Comparison of ENCODE assay signal across 30 cellular contexts in genomic region chr17:33457477-33457876, GRCh38.
"Had no signal": no experiment of that assay in that cellular context is flagged by ENCODE, and none has a peak within 500 bp of the region (broad histone marks: within the 10 kb centered on the region; RNA-seq: fewer than 3 reads in every experiment).

No MANE protein-coding gene starts in this region.

- H3K36me3 ChIP-seq: neutrophil, pancreas, prostate gland, right atrium auricular region, spleen, stomach, thoracic aorta, thyroid gland, tibial nerve, upper lobe of right lung, uterus had no signal

- H3K9me3 ChIP-seq: neutrophil, pancreas, prostate gland, right atrium auricular region, spleen, stomach, thoracic aorta, thyroid gland, tibial nerve, upper lobe of right lung, uterus had no signal

- H3K4me2 ChIP-seq: smooth muscle cell had no signal

- DNase-seq: naive B cell; naive thymus-derived CD8-positive, alpha-beta T cell; nephron progenitor cell; nucleus accumbens; pancreas; retina; spleen; stimulated activated CD4-positive, alpha-beta T cell treated with anti-CD3 and anti-CD28 coated beads, Interleukin-12 subunit alpha, Interleukin-12 subunit beta, amount 100 ng/mL, for 4 hours; stimulated activated CD4-positive, alpha-beta T cell treated with anti-CD3 and anti-CD28 coated beads, Interleukin-1b, Interleukin-23, amount 100 ng/mL, for 48 hours; stimulated activated CD4-positive, alpha-beta T cell treated with anti-CD3 and anti-CD28 coated beads, Interleukin-4, amount 100 ng/mL, for 1 hour; stimulated activated CD4-positive, alpha-beta T cell treated with anti-CD3 and anti-CD28 coated beads, Interleukin-4, amount 100 ng/mL, for 4 hours; stimulated activated CD8-positive, alpha-beta memory T cell treated with anti-CD3 and anti-CD28 coated beads, Interleukin-4, amount 100 ng/mL, for 48 hours; stimulated activated naive CD4-positive, alpha-beta T cell treated with Interleukin-2 at 50 U/mL for 16 hours; stomach; thyroid gland; upper lobe of right lung; uterus had no signal

- H3K27ac ChIP-seq: neutrophil, pancreas, prostate gland, right atrium auricular region, skin epidermis, spleen, stomach, thoracic aorta, thyroid gland, tibial nerve, upper lobe of right lung, uterus had no signal

- H3K36me3 Mint-ChIP-seq: naive B cell; naive thymus-derived CD8-positive, alpha-beta T cell; natural killer cell treated with Interleukin-12 subunit alpha and Interleukin-12 subunit beta and Interleukin-15 and Interleukin-18, amount 100 ng/mL, for 72 hours; stimulated activated memory B cell treated with anti-CD40 and anti-IgM and Interleukin-4, amounts not matched to agents 10 μg/mL and 1 μg/mL and 100 μg/mL, for 72 hours; type B pancreatic cell had no signal

- H3K4me3 ChIP-seq: pancreas, prostate gland, right atrium auricular region, skin epidermis, smooth muscle cell, spleen, stomach, thoracic aorta, thyroid gland, tibial nerve, upper lobe of right lung, uterus had no signal

- ATAC-seq: naive thymus-derived CD8-positive, alpha-beta T cell; natural killer cell treated with Interleukin-12 subunit alpha and Interleukin-12 subunit beta and Interleukin-15 and Interleukin-18, amount 100 ng/mL, for 72 hours; pancreas; sciatic nerve; stimulated activated memory B cell treated with anti-CD40 and anti-IgM and Interleukin-4, amounts not matched to agents 10 μg/mL and 1 μg/mL and 100 μg/mL, for 72 hours; upper lobe of right lung had no signal

- H3K27me3 ChIP-seq: right atrium auricular region, thyroid gland, tibial nerve, uterus had no signal

- H3K4me1 ChIP-seq: pancreas, prostate gland, right atrium auricular region, spleen, stomach, thyroid gland, tibial nerve, upper lobe of right lung, uterus had no signal

- H3K27ac Mint-ChIP-seq: naive B cell; naive thymus-derived CD8-positive, alpha-beta T cell; natural killer cell treated with Interleukin-12 subunit alpha and Interleukin-12 subunit beta and Interleukin-15 and Interleukin-18, amount 100 ng/mL, for 72 hours; nephron progenitor cell; stimulated activated memory B cell treated with anti-CD40 and anti-IgM and Interleukin-4, amounts not matched to agents 10 μg/mL and 1 μg/mL and 100 μg/mL, for 72 hours; stimulated activated naive CD8-positive, alpha-beta T cell treated with anti-CD3 and anti-CD28 coated beads, Interleukin-15, Interleukin-2, amounts not matched to agents 100 ng/mL and 50 ng/mL, for 24 hours; type B pancreatic cell had no signal

- H3K4me3 Mint-ChIP-seq: naive thymus-derived CD8-positive, alpha-beta T cell; natural killer cell treated with Interleukin-12 subunit alpha and Interleukin-12 subunit beta and Interleukin-15 and Interleukin-18, amount 100 ng/mL, for 72 hours; nephron progenitor cell; neural crest cell; stimulated activated memory B cell treated with anti-CD40 and anti-IgM and Interleukin-4, amounts not matched to agents 10 μg/mL and 1 μg/mL and 100 μg/mL, for 72 hours; stimulated activated naive CD8-positive, alpha-beta T cell treated with anti-CD3 and anti-CD28 coated beads, Interleukin-15, Interleukin-2, amounts not matched to agents 100 ng/mL and 50 ng/mL, for 24 hours; type B pancreatic cell had no signal

- H3K9me3 Mint-ChIP-seq: natural killer cell treated with Interleukin-12 subunit alpha and Interleukin-12 subunit beta and Interleukin-15 and Interleukin-18, amount 100 ng/mL, for 72 hours; nephron progenitor cell; neural crest cell; stimulated activated memory B cell treated with anti-CD40 and anti-IgM and Interleukin-4, amounts not matched to agents 10 μg/mL and 1 μg/mL and 100 μg/mL, for 72 hours; type B pancreatic cell had no signal

- H3K4me1 Mint-ChIP-seq: naive B cell; naive thymus-derived CD8-positive, alpha-beta T cell; stimulated activated memory B cell treated with anti-CD40 and anti-IgM and Interleukin-4, amounts not matched to agents 10 μg/mL and 1 μg/mL and 100 μg/mL, for 72 hours had no signal
